Comparison of ENCODE assay signal across 1 cellular context in the genomic region with DNA sequence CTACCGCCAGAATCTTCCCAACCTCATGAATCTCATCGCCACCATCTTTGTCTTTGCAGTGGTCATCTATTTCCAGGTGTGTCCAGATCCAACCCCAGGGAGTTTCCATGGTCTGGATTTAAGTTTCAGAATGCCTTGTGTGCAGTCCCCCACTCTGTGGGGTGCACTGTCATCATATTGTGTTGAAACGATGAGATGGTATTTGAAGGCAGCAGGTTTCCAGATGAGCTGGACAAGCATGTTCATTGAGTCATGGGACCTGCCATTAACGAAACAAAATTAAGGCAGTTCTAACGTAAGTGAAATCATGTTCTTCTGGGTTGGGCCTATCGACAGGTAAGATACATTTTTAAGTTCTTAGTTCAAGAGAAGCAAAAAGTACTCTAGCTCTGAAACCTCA.
TF ChIP-seq lines count a peak whose summit lies in the region.

No MANE protein-coding gene starts in this region.

TF ChIP-seq in IMR-90, 13 proteins besides CTCF, POLR2A, EP300 and RAD21:
- no peak for TF ChIP-seq BHLHE40 (IDR thresholded peaks at IDR 0.05; ENCODE audit: low read depth, low read length)
- TF ChIP-seq FOS (IDR thresholded peaks at IDR 0.05; ENCODE audit: low read depth, low read length): no peak
- no peak for TF ChIP-seq CEBPB (IDR thresholded peaks at IDR 0.05; ENCODE audit: low read depth, low read length)
- no peak for TF ChIP-seq RFX5 (IDR thresholded peaks at IDR 0.05; ENCODE audit: low read depth, low read length)
- no peak for TF ChIP-seq MAFK (IDR thresholded peaks at IDR 0.05; ENCODE audit: low read depth, low read length)
- TF ChIP-seq NFE2L2 (IDR thresholded peaks at IDR 0.05; ENCODE audit: low read depth, low read length): no peak
- TF ChIP-seq MAZ (IDR thresholded peaks at IDR 0.05; ENCODE audit: borderline replicate concordance, low read depth, low read length): no peak
- TF ChIP-seq, protein P1, sequence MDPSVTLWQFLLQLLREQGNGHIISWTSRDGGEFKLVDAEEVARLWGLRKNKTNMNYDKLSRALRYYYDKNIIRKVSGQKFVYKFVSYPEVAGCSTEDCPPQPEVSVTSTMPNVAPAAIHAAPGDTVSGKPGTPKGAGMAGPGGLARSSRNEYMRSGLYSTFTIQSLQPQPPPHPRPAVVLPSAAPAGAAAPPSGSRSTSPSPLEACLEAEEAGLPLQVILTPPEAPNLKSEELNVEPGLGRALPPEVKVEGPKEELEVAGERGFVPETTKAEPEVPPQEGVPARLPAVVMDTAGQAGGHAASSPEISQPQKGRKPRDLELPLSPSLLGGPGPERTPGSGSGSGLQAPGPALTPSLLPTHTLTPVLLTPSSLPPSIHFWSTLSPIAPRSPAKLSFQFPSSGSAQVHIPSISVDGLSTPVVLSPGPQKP (IDR thresholded peaks at IDR 0.05; ENCODE audit: borderline replicate concordance, low read depth, low read length): no peak
- TF ChIP-seq CHD1 (IDR thresholded peaks at IDR 0.05; ENCODE audit: low read depth, low read length): no peak
- no peak for TF ChIP-seq SMC3 (IDR thresholded peaks at IDR 0.05; ENCODE audit: low read depth, low read length)
- TF ChIP-seq MXI1 (IDR thresholded peaks at IDR 0.05; ENCODE audit: borderline replicate concordance, low read depth, low read length): no peak
- TF ChIP-seq, protein P2, sequence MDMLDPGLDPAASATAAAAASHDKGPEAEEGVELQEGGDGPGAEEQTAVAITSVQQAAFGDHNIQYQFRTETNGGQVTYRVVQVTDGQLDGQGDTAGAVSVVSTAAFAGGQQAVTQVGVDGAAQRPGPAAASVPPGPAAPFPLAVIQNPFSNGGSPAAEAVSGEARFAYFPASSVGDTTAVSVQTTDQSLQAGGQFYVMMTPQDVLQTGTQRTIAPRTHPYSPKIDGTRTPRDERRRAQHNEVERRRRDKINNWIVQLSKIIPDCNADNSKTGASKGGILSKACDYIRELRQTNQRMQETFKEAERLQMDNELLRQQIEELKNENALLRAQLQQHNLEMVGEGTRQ (IDR thresholded peaks at IDR 0.05; ENCODE audit: low read depth, low read length): no peak
- no peak for TF ChIP-seq RCOR1 (IDR thresholded peaks at IDR 0.05; ENCODE audit: insufficient replicate concordance, low read length)
